In genomic region chr1:209884249-209884648, GRCh38 we compare ENCODE assay signal across 11 cellular contexts. TPM values are rescaled to one million over a fixed set of nuclear protein-coding genes. Genes with fewer than 3 reads are reported as not detected.
A peak's percentile ranks its signal among the peaks of the same experiment; 100 is the strongest.
DNase-seq lines count a peak whose midpoint lies in the region; ATAC-seq lines count a peak whose summit lies in the region.
"Had no signal": no experiment of that assay in that cellular context is flagged by ENCODE, and none has a peak within 500 bp of the region (broad histone marks: within the 10 kb centered on the region; RNA-seq: fewer than 3 reads in every experiment).

No MANE protein-coding gene starts in this region.

- no peaks in the 10 kb centered on the region for H3K9me3 ChIP-seq in neuron (ENCODE audit: low read length)
- H3K9me3 ChIP-seq: spleen had no signal

- peaks cover 18% of the 10 kb centered on the region for H3K4me1 ChIP-seq in neuron (ENCODE audit: insufficient read depth, low read length)
- H3K4me1 ChIP-seq: spleen had no signal

- H3K4me3 ChIP-seq in neuron (ENCODE audit: low read length) = no peak overlapping the region
- H3K4me3 ChIP-seq: spleen had no signal

- H3K27me3 ChIP-seq in neuron (ENCODE audit: insufficient read depth, low read length) = no peaks in the 10 kb centered on the region

- H3K36me3 ChIP-seq in neuron (ENCODE audit: insufficient read depth, low read length) = no peaks in the 10 kb centered on the region
- H3K36me3 ChIP-seq: spleen had no signal

- H2AFZ ChIP-seq in neuron (ENCODE audit: low read depth, low read length) = peak overlapping the region; percentile 49

- DNase-seq in EH (ENCODE audit: low read depth) (peak; percentile 51), MV-4-11 (lab: John Stamatoyannopoulos, UW) (peak; percentile 18), dermis blood vessel endothelial cell (peak; percentile 59), iPS-NIHi11 (ENCODE audit: low spot score) (no peak), Ammon's horn (ENCODE audit: low spot score) (no peak)
- DNase-seq: NCI-H1048, spleen had no signal

- ATAC-seq in HG02642 (IDR thresholded peaks at IDR 0.05; ENCODE audit: poor library complexity, unreplicated experiment) (no peak), HG03565 (IDR thresholded peaks at IDR 0.05; ENCODE audit: unreplicated experiment) (no peak)

RNA-seq across cellular contexts. Expression of gene SYT14, which starts 53.8 kb away (rescaled TPM):
- 0.09 and 0.17 TPM in 2 replicates for total RNA-seq in dermis blood vessel endothelial cell
- total RNA-seq: natural killer cell treated with Interleukin-12 subunit alpha and Interleukin-12 subunit beta and Interleukin-15 and Interleukin-18, amount 100 ng/mL, for 72 hours; spleen had no signal

RNA-seq across cellular contexts. Expression of gene UTP25, which starts 56.5 kb away (rescaled TPM):
- 6.9 and 8.2 TPM in 2 replicates for total RNA-seq in dermis blood vessel endothelial cell

Comparison
In these comparisons a context has a peak if more than half of its experiments do, and no peak if none do; other contexts are left out.
1. DNase-seq: peak in EH (single experiment), MV-4-11 (single experiment) and dermis blood vessel endothelial cell (single experiment); none in iPS-NIHi11 (single experiment) and Ammon's horn (single experiment).